ENCODE assay signal across 22 cellular contexts in genomic region chr2:45343618-45344017, GRCh38.
A peak's percentile ranks its signal among the peaks of the same experiment; 100 is the strongest.
DNase-seq lines count a peak whose midpoint lies in the region; ATAC-seq and TF ChIP-seq lines count a peak whose summit lies in the region.
"Had no signal": no experiment of that assay in that cellular context is flagged by ENCODE, and none has a peak within 500 bp of the region (broad histone marks: within the 10 kb centered on the region; RNA-seq: fewer than 3 reads in every experiment).

No MANE protein-coding gene starts in this region.

- H3K9me3 Mint-ChIP-seq in H9 (no peaks in the 10 kb centered on the region), WTC11 (peaks cover 7% of the 10 kb centered on the region), endothelial cell (ENCODE audit: unreplicated experiment) (no peaks in the 10 kb centered on the region)
- H3K9me3 Mint-ChIP-seq: activated B cell treated with CpG ODN at 0.5 μM for 24 hours; activated CD4-positive, alpha-beta memory T cell treated with anti-CD3 and anti-CD28 coated beads for 36 hours; mesothelial cell of epicardium; T-helper 2 cell treated with Interferon-gamma antibody and Interleukin-4, amounts not matched to agents 5 μg/mL and 100 μg/mL, for 36 hours had no signal

- H3K9me3 ChIP-seq in H9 (ENCODE audit: control insufficient read depth, low read depth, low read length), result no peaks in the 10 kb centered on the region
- H3K9me3 ChIP-seq: prostate gland had no signal

- H3K79me2 ChIP-seq in H9 (ENCODE audit: insufficient read depth, low read length), result no peaks in the 10 kb centered on the region

- intact Hi-C loops in sciatic nerve (cut with DNase I), result no loop called here

- H2BK120ac ChIP-seq in H9 (ENCODE audit: low read depth, low read length, poor library complexity, severe bottlenecking), result no peak overlapping the region

- H3K9ac ChIP-seq in H9 (ENCODE audit: extremely low read depth, insufficient read length, low read length), result no peak overlapping the region

- H3K79me1 ChIP-seq in H9 (ENCODE audit: insufficient read depth, low read depth, low read length, poor library complexity, severe bottlenecking), result no peaks in the 10 kb centered on the region

- H4K20me1 ChIP-seq in H9 (ENCODE audit: control insufficient read depth, insufficient read depth, insufficient read length), result no peaks in the 10 kb centered on the region

- no peak overlapping the region for H2BK5ac ChIP-seq in H9 (ENCODE audit: insufficient read length, low read length)

- H3K56ac ChIP-seq in H9 (ENCODE audit: insufficient read length, low read depth, low read length), result no peak overlapping the region

- DNase-seq in H9, result no peak
- DNase-seq in WTC11 (ENCODE audit: low spot score), result peak; percentile 18
- peak; percentile 31 for DNase-seq in foreskin melanocyte
- no peak for DNase-seq in sciatic nerve (ENCODE audit: low spot score)
- no peak for DNase-seq in endothelial cell (ENCODE audit: low spot score)
- DNase-seq in RKO (ENCODE audit: low spot score), result no peak
- DNase-seq: activated B cell treated with CpG ODN at 0.5 μM for 24 hours; activated CD4-positive, alpha-beta memory T cell treated with anti-CD3 and anti-CD28 coated beads for 36 hours; activated T-cell treated with anti-CD3 and anti-CD28 coated beads for 4 hours; amniotic stem cell; caudate nucleus; DMS79 treated with DMSO at 0.1 percent for 48 hours; dorsolateral prefrontal cortex; left colon; NCI-H1417 treated with DMSO at 0.1 percent for 48 hours; NCI-H774; spleen; trophoblast cell had no signal

- H4K5ac ChIP-seq in H9 (ENCODE audit: insufficient read length, low read depth, low read length), result no peak overlapping the region

- H4K91ac ChIP-seq in H9 (ENCODE audit: insufficient read length, low read depth, low read length), result no peak overlapping the region

- CTCF ChIA-PET in WTC11 (lab: Charles Lee), result no interaction called here

- H3T11ph ChIP-seq in H9 (ENCODE audit: low read length), result no peak overlapping the region

- no peak overlapping the region for H3K4ac ChIP-seq in H9 (ENCODE audit: low read depth, low read length)

- H2AFZ ChIP-seq in H9 (ENCODE audit: low read length), result no peak overlapping the region

- no CpG with 5 or more reads among the region's 11 CpGs for WGBS in H9 (ENCODE audit: extremely low coverage, insufficient read length, low lambda C conversion rate)

- H2AK5ac ChIP-seq in H9 (ENCODE audit: insufficient read length, low read length), result no peak overlapping the region

- no peak overlapping the region for H2BK15ac ChIP-seq in H9 (ENCODE audit: low read depth, low read length)

- no peaks in the 10 kb centered on the region for H3K4me1 ChIP-seq in H9 (ENCODE audit: insufficient read depth, low read length)
- H3K4me1 ChIP-seq: prostate gland, spleen had no signal

- H2BK20ac ChIP-seq in H9 (ENCODE audit: low read depth, low read length, poor library complexity, severe bottlenecking), result no peak overlapping the region

- H3K23ac ChIP-seq in H9 (ENCODE audit: insufficient read length, low read depth, low read length), result no peak overlapping the region

- POLR2A ChIA-PET in WTC11 (lab: Charles Lee), result no interaction called here

- H4K8ac ChIP-seq in H9 (replicated peaks; ENCODE audit: insufficient read length, low read depth, low read length), result no peak overlapping the region

- H3K4me3 Mint-ChIP-seq in H9 (no peak overlapping the region), WTC11 (no peak overlapping the region), endothelial cell (ENCODE audit: unreplicated experiment) (no peak overlapping the region)
- H3K4me3 Mint-ChIP-seq: activated B cell treated with CpG ODN at 0.5 μM for 24 hours; activated CD4-positive, alpha-beta memory T cell treated with anti-CD3 and anti-CD28 coated beads for 36 hours; mesothelial cell of epicardium; T-helper 2 cell treated with Interferon-gamma antibody and Interleukin-4, amounts not matched to agents 5 μg/mL and 100 μg/mL, for 36 hours had no signal

- H3K23me2 ChIP-seq in H9 (ENCODE audit: insufficient read length, low read depth, low read length, poor library complexity, severe bottlenecking), result no peaks in the 10 kb centered on the region

- peaks cover 12 to 31% of the 10 kb centered on the region in 2 experiments for H3K4me1 Mint-ChIP-seq in H9
- H3K4me1 Mint-ChIP-seq in WTC11, result peaks cover 23% of the 10 kb centered on the region
- H3K4me1 Mint-ChIP-seq in endothelial cell (ENCODE audit: unreplicated experiment), result peaks cover 4% of the 10 kb centered on the region
- H3K4me1 Mint-ChIP-seq: activated B cell treated with CpG ODN at 0.5 μM for 24 hours, mesothelial cell of epicardium had no signal

- no peaks in the 10 kb centered on the region for H3K27me3 ChIP-seq in H9 (ENCODE audit: insufficient read depth, low read length)

- no peak for TF ChIP-seq CTCF in H9 (conservative IDR thresholded peaks at IDR 0.05)
- no peak for TF ChIP-seq CTCF in WTC11 (IDR thresholded peaks at IDR 0.05)
- TF ChIP-seq CTCF in endothelial cell (IDR thresholded peaks at IDR 0.05; ENCODE audit: unreplicated experiment), result no peak

- H2BK12ac ChIP-seq in H9 (ENCODE audit: insufficient read length, low read depth, low read length), result no peak overlapping the region

- H3K27me3 Mint-ChIP-seq in H9 (ENCODE audit: low read depth) (peaks cover 1% of the 10 kb centered on the region; the same call in 1 of the 2 replicates), WTC11 (ENCODE audit: low read depth) (peaks cover 3% of the 10 kb centered on the region; the same call in 1 of the 2 replicates), endothelial cell (ENCODE audit: unreplicated experiment) (peaks cover 3% of the 10 kb centered on the region)

- H3K4me2 ChIP-seq in H9 (ENCODE audit: insufficient read depth, insufficient read length, low read length), result no peak overlapping the region

- no peaks in the 10 kb centered on the region; a peak in 1 of 7 replicates for H3K36me3 Mint-ChIP-seq in H9 (ENCODE audit: insufficient read depth in 1 of 3, low read depth in 3 of 3)
- H3K36me3 Mint-ChIP-seq in WTC11, result no peaks in the 10 kb centered on the region
- no peaks in the 10 kb centered on the region for H3K36me3 Mint-ChIP-seq in endothelial cell (ENCODE audit: low read depth, unreplicated experiment)
- H3K36me3 Mint-ChIP-seq: activated CD4-positive, alpha-beta memory T cell treated with anti-CD3 and anti-CD28 coated beads for 36 hours; mesothelial cell of epicardium had no signal

- ATAC-seq in WTC11 (peak; percentile 42), sciatic nerve (peak; percentile 73), HG03175 (IDR thresholded peaks at IDR 0.05; ENCODE audit: unreplicated experiment) (no peak)
- ATAC-seq: left colon had no signal

- no peak overlapping the region for H3K18ac ChIP-seq in H9 (ENCODE audit: insufficient read length, low read depth, low read length)

- H3K27ac Mint-ChIP-seq in H9, result no peak overlapping the region
- no peak overlapping the region for H3K27ac Mint-ChIP-seq in WTC11
- no peak overlapping the region for H3K27ac Mint-ChIP-seq in endothelial cell (ENCODE audit: unreplicated experiment)
- H3K27ac Mint-ChIP-seq: activated B cell treated with CpG ODN at 0.5 μM for 24 hours; activated CD4-positive, alpha-beta memory T cell treated with anti-CD3 and anti-CD28 coated beads for 36 hours; mesothelial cell of epicardium; T-helper 2 cell treated with Interferon-gamma antibody and Interleukin-4, amounts not matched to agents 5 μg/mL and 100 μg/mL, for 36 hours had no signal

- peak overlapping the region; percentile 29; the same call in 1 of the 2 replicates for H3K14ac ChIP-seq in H9 (ENCODE audit: insufficient read depth, low read length)

- no peak overlapping the region for H3K27ac ChIP-seq in H9 (ENCODE audit: insufficient read length, low read depth, low read length)
- H3K27ac ChIP-seq: dorsolateral prefrontal cortex, prostate gland, spleen had no signal

TF ChIP-seq in WTC11, 78 proteins besides CTCF, POLR2A, EP300 and RAD21:
- TF ChIP-seq GRHL2 (CRISPR knock-in tag; IDR thresholded peaks at IDR 0.05; ENCODE audit: insufficient replicate concordance, severe bottlenecking), result no peak
- no peak for TF ChIP-seq HMGA2 (CRISPR knock-in tag; IDR thresholded peaks at IDR 0.05)
- no peak for TF ChIP-seq FOXK1 (CRISPR knock-in tag; IDR thresholded peaks at IDR 0.05)
- no peak for TF ChIP-seq E2F5 (CRISPR knock-in tag; IDR thresholded peaks at IDR 0.05)
- no peak for TF ChIP-seq FOXJ3 (CRISPR knock-in tag; IDR thresholded peaks at IDR 0.05; ENCODE audit: borderline replicate concordance)
- TF ChIP-seq SP1 (CRISPR knock-in tag; conservative IDR thresholded peaks at IDR 0.05), result no peak
- no peak for TF ChIP-seq ELF4 (CRISPR knock-in tag; IDR thresholded peaks at IDR 0.05; ENCODE audit: low read depth)
- TF ChIP-seq ZNF671 (CRISPR knock-in tag; IDR thresholded peaks at IDR 0.05), result no peak
- TF ChIP-seq IRF2 (CRISPR knock-in tag; IDR thresholded peaks at IDR 0.05; ENCODE audit: borderline replicate concordance, low read depth), result no peak
- no peak for TF ChIP-seq ZMAT4 (CRISPR knock-in tag; IDR thresholded peaks at IDR 0.05)

Comparison
In these comparisons a context has a peak if more than half of its experiments do, and no peak if none do; other contexts are left out.
1. DNase-seq: peak in WTC11 (single experiment) and foreskin melanocyte (single experiment); none in H9 (single experiment), sciatic nerve (single experiment), endothelial cell (single experiment) and RKO (single experiment).